Comparison of ENCODE assay signal across 18 cellular contexts in genomic region chrX:4243759-4244158, GRCh38.
DNase-seq lines count a peak whose midpoint lies in the region; ATAC-seq lines count a peak whose summit lies in the region.
"Had no signal": no experiment of that assay in that cellular context is flagged by ENCODE, and none has a peak within 500 bp of the region (broad histone marks: within the 10 kb centered on the region; RNA-seq: fewer than 3 reads in every experiment).

No MANE protein-coding gene starts in this region.

- H3K36me3 ChIP-seq in NT2/D1 (ENCODE audit: insufficient read depth, insufficient read length, low read length): no peaks in the 10 kb centered on the region
- H3K36me3 ChIP-seq: BE2C, HAP-1 had no signal

- no peaks in the 10 kb centered on the region for H3K27me3 ChIP-seq in NT2/D1 (ENCODE audit: insufficient read depth, insufficient read length)
- H3K27me3 ChIP-seq: BE2C had no signal

- DNase-seq in NCI-H748 (lab: John Stamatoyannopoulos, UW; ENCODE audit: unreplicated experiment): peak; percentile 54
- DNase-seq in NCI-H748 treated with DMSO at 0.1 percent for 48 hours (lab: John Stamatoyannopoulos, UW): no peak
- peak; percentile 16 for DNase-seq in NT2/D1 (ENCODE audit: low read depth, low spot score)
- peak; percentile 25 for DNase-seq in iPS DF 4.7 (ENCODE audit: extremely low read depth, low spot score)
- DNase-seq in mesenteric fat pad (ENCODE audit: low spot score): no peak
- DNase-seq: ACHN; BE2C; C1 segment of cervical spinal cord; CD4-positive, CD25-positive, alpha-beta regulatory T cell; CD8-positive, alpha-beta memory T cell; COR-L47; DMS 273 treated with DMSO at 0.1 percent for 48 hours; DMS79; GDM1; IMR-90 had no signal

- no peaks in the 10 kb centered on the region; the same call in 1 of the 2 replicates for H3K9me3 ChIP-seq in NT2/D1 (ENCODE audit: insufficient read depth, low read length)
- H3K9me3 ChIP-seq: BE2C, HAP-1 had no signal

- no peak for ATAC-seq in HG02885 (IDR thresholded peaks at IDR 0.05; ENCODE audit: poor library complexity, unreplicated experiment)
- ATAC-seq: K562 had no signal

- H3K4me1 ChIP-seq in NT2/D1 (ENCODE audit: insufficient read depth, insufficient read length): no peaks in the 10 kb centered on the region
- H3K4me1 ChIP-seq: BE2C, HAP-1 had no signal

- H3K4me3 ChIP-seq in NT2/D1 (ENCODE audit: insufficient read length, low read depth): no peak overlapping the region
- H3K4me3 ChIP-seq: HAP-1, K562 had no signal

- no peak overlapping the region for H3K9ac ChIP-seq in NT2/D1 (ENCODE audit: insufficient read length, low read depth)

Comparison
In these comparisons a context has a peak if more than half of its experiments do, and no peak if none do; other contexts are left out.
1. DNase-seq: peak in NCI-H748 (single experiment), NT2/D1 (single experiment) and iPS DF 4.7 (single experiment); none in NCI-H748 treated with DMSO at 0.1 percent for 48 hours (single experiment) and mesenteric fat pad (single experiment).